Comparison of ENCODE assay signal across 8 cellular contexts in genomic region chr1:28437924-28438699, GRCh38.
DNase-seq lines count a peak whose midpoint lies in the region; ATAC-seq and TF ChIP-seq lines count a peak whose summit lies in the region.

No MANE protein-coding gene starts in this region.

- no peak for TF ChIP-seq RAD21 in SK-N-SH (IDR thresholded peaks at IDR 0.05; ENCODE audit: low read length)

- H3K36me3 Mint-ChIP-seq in T-helper 17 cell (ENCODE audit: low read depth) = peaks cover 2% of the 10 kb centered on the region

- H4K20me1 ChIP-seq in SK-N-SH (ENCODE audit: insufficient read depth) = peaks cover 6% of the 10 kb centered on the region; the same call in 1 of the 2 replicates

- no peaks in the 10 kb centered on the region for H3K27me3 Mint-ChIP-seq in T-helper 17 cell

- H3K9me3 ChIP-seq in SK-N-SH (no peaks in the 10 kb centered on the region), esophagus (ENCODE audit: control insufficient read depth in 2 of 2, insufficient read depth in 1 of 2, low read depth in 1 of 2, low read length in 1 of 2) (no peaks in the 10 kb centered on the region), mucosa of rectum (ENCODE audit: control insufficient read depth in 2 of 2, low read length in 2 of 2) (no peaks in the 10 kb centered on the region), T-helper 17 cell (ENCODE audit: control insufficient read depth, low read length, poor library complexity, severe bottlenecking) (no peaks in the 10 kb centered on the region)

- H2AFZ ChIP-seq in SK-N-SH (ENCODE audit: low read depth) = no peak overlapping the region

- H3K4me1 Mint-ChIP-seq in T-helper 17 cell = peaks cover 9% of the 10 kb centered on the region

- peaks cover 0 to 3% of the 10 kb centered on the region in 2 experiments for H3K36me3 ChIP-seq in SK-N-SH (replicated peaks in 1 of 2; ENCODE audit: control insufficient read depth in 1 of 2, insufficient read depth in 2 of 2, low read length in 1 of 2)
- H3K36me3 ChIP-seq in esophagus (ENCODE audit: control insufficient read depth in 2 of 2, insufficient read depth in 2 of 2, low read length in 1 of 2) = no peaks in the 10 kb centered on the region
- no peaks in the 10 kb centered on the region for H3K36me3 ChIP-seq in mucosa of rectum (ENCODE audit: control insufficient read depth in 2 of 2, insufficient read depth in 2 of 2, low read length in 2 of 2)

- peak overlapping the region; percentile 80 for H3K4me2 ChIP-seq in SK-N-SH

- H3K9ac ChIP-seq in SK-N-SH (peak overlapping the region; percentile 49; the same call in 1 of the 2 replicates), mucosa of rectum (ENCODE audit: low read depth in 1 of 2, low read length in 2 of 2) (peak overlapping the region in 1 of 2 donors; percentile 35)

- no peak overlapping the region for H3K4me3 Mint-ChIP-seq in T-helper 17 cell

- POLR2A ChIA-PET in SK-N-SH (lab: Yijun Ruan, JAX) = interaction anchor here (0.7 kb wide), 1 partner anchor 69 kb away, joined by 3 read pairs; the partner anchor contains the start of gene PHACTR4

- DNase-seq in EH (ENCODE audit: low read depth) (peak; percentile 99), SK-N-SH (peak; percentile 47), ureter (ENCODE audit: low spot score) (peak; percentile 84), T-helper 17 cell (no peak)

- peak; percentile 49 for ATAC-seq in HG03460 (IDR thresholded peaks at IDR 0.05; ENCODE audit: unreplicated experiment)
- no peak for ATAC-seq in HG03457 (IDR thresholded peaks at IDR 0.05; ENCODE audit: unreplicated experiment)
- no peak for ATAC-seq in T-helper 17 cell

- peak in 1 of 2 experiments; percentile 10; a peak in 1 of 4 replicates for TF ChIP-seq EP300 in SK-N-SH (IDR thresholded peaks at IDR 0.05; ENCODE audit: borderline replicate concordance in 1 of 2, low read depth in 1 of 2, low read length in 1 of 2)

- H3K79me2 ChIP-seq in SK-N-SH (ENCODE audit: insufficient read depth) = peaks cover 78% of the 10 kb centered on the region

- CTCF ChIA-PET in SK-N-SH (lab: Yijun Ruan, JAX) = no interaction called here

- H3K4me1 ChIP-seq in SK-N-SH (ENCODE audit: control insufficient read depth in 1 of 2, insufficient read depth in 2 of 2, low read depth in 1 of 2, low read length in 1 of 2) (peaks cover 11 to 29% of the 10 kb centered on the region in 2 experiments; a peak in 3 of 4 replicates), esophagus (ENCODE audit: control insufficient read depth in 2 of 2, insufficient read depth in 2 of 2, low read length in 1 of 2) (peaks cover 0 to 3% of the 10 kb centered on the region in 2 donors), mucosa of rectum (ENCODE audit: control insufficient read depth in 2 of 2, insufficient read depth in 2 of 2, low read length in 2 of 2) (peaks cover 6 to 16% of the 10 kb centered on the region in 2 donors)

- TF ChIP-seq CTCF in SK-N-SH (IDR thresholded peaks at IDR 0.05) = no peak

- peak overlapping the region; percentile 40 to 67; a peak in 3 of 4 replicates for H3K4me3 ChIP-seq in SK-N-SH (ENCODE audit: low read depth in 2 of 2, low read length in 1 of 2)
- H3K4me3 ChIP-seq in esophagus (ENCODE audit: low read depth in 1 of 2, low read length in 2 of 2) = peak overlapping the region; percentile 20 to 62
- peak overlapping the region; percentile 28 to 33 for H3K4me3 ChIP-seq in mucosa of rectum (ENCODE audit: low read length in 2 of 2)

- H3F3A ChIP-seq in SK-N-SH (replicated peaks; ENCODE audit: insufficient read depth) = peaks cover 38% of the 10 kb centered on the region

- H3K27ac ChIP-seq in SK-N-SH (ENCODE audit: low read depth in 2 of 2, low read length in 1 of 2) (peak overlapping the region; percentile 80 to 93), esophagus (ENCODE audit: low read depth in 2 of 2, low read length in 1 of 2) (peak overlapping the region; percentile 78 to 87), mucosa of rectum (ENCODE audit: low read depth in 2 of 2, low read length in 2 of 2) (peak overlapping the region; percentile 44 to 68)

- H3K27me3 ChIP-seq in SK-N-SH (ENCODE audit: insufficient read depth) = no peaks in the 10 kb centered on the region
- no peaks in the 10 kb centered on the region for H3K27me3 ChIP-seq in esophagus (ENCODE audit: control insufficient read depth in 1 of 2, insufficient read depth in 2 of 2, low read length in 2 of 2)
- H3K27me3 ChIP-seq in mucosa of rectum (ENCODE audit: control insufficient read depth in 2 of 2, insufficient read depth in 2 of 2, low read length in 2 of 2) = no peaks in the 10 kb centered on the region

- no peak overlapping the region for H3K27ac Mint-ChIP-seq in T-helper 17 cell

- WGBS in SK-N-SH (ENCODE audit: low lambda C conversion rate) = 28% methylated on average over 10 of the region's 10 CpGs
- WGBS in esophagus, 2 donors = 27 to 31% methylated on average over 10 of the region's 10 CpGs

- H3K9me2 ChIP-seq in SK-N-SH = no peaks in the 10 kb centered on the region

TF ChIP-seq in SK-N-SH, 30 proteins besides CTCF, POLR2A, EP300 and RAD21 (continues in another document):
- TF ChIP-seq JUND (IDR thresholded peaks at IDR 0.05) (peak; percentile 39), MAX (IDR thresholded peaks at IDR 0.05; ENCODE audit: low read depth) (peak; percentile 80; the same call in 1 of the 2 replicates), EZH2phosphoT487 (IDR thresholded peaks at IDR 0.05; ENCODE audit: borderline replicate concordance, low read depth) (no peak), ELF1 (IDR thresholded peaks at IDR 0.05) (no peak), GATA2 (CRISPR knock-in tag; IDR thresholded peaks at IDR 0.05) (no peak), NFIC (IDR thresholded peaks at IDR 0.05; ENCODE audit: borderline replicate concordance) (0 out of 2 replicates have a peak, but pooled peaks have one; percentile 20), REST (IDR thresholded peaks at IDR 0.05; ENCODE audit: low read depth, low read length) (peak; percentile 59), MXI1 (IDR thresholded peaks at IDR 0.05; ENCODE audit: low read depth, low read length) (no peak), MEF2A (IDR thresholded peaks at IDR 0.05; ENCODE audit: borderline replicate concordance, low read depth) (no peak), TCF12 (IDR thresholded peaks at IDR 0.05) (peak; percentile 62), SMC3 (IDR thresholded peaks at IDR 0.05; ENCODE audit: low read depth, low read length) (no peak), TEAD4 (IDR thresholded peaks at IDR 0.05; ENCODE audit: borderline replicate concordance, insufficient read depth) (peak; percentile 79; the same call in 1 of the 2 replicates), TAF1 (IDR thresholded peaks at IDR 0.05; ENCODE audit: borderline replicate concordance, low read depth, low read length) (peak; percentile 97), GABPA (IDR thresholded peaks at IDR 0.05; ENCODE audit: low read depth) (0 out of 2 replicates have a peak, but pooled peaks have one; percentile 38), ZBTB33 (IDR thresholded peaks at IDR 0.05; ENCODE audit: borderline replicate concordance, low read depth) (no peak), RFX5 (IDR thresholded peaks at IDR 0.05; ENCODE audit: low read length) (no peak)

Comparison
In these comparisons a context has a peak if more than half of its experiments do, and no peak if none do; other contexts are left out.
1. DNase-seq: peak in EH (single experiment), SK-N-SH (single experiment) and ureter (single experiment); none in T-helper 17 cell (0 of 3).
2. Peak in every context shown above with its lines, with median percentiles within 50 percentile points of each other: H3K27ac ChIP-seq and H3K4me3 ChIP-seq.